1 cellular context compared by ENCODE assay signal in the genomic region with DNA sequence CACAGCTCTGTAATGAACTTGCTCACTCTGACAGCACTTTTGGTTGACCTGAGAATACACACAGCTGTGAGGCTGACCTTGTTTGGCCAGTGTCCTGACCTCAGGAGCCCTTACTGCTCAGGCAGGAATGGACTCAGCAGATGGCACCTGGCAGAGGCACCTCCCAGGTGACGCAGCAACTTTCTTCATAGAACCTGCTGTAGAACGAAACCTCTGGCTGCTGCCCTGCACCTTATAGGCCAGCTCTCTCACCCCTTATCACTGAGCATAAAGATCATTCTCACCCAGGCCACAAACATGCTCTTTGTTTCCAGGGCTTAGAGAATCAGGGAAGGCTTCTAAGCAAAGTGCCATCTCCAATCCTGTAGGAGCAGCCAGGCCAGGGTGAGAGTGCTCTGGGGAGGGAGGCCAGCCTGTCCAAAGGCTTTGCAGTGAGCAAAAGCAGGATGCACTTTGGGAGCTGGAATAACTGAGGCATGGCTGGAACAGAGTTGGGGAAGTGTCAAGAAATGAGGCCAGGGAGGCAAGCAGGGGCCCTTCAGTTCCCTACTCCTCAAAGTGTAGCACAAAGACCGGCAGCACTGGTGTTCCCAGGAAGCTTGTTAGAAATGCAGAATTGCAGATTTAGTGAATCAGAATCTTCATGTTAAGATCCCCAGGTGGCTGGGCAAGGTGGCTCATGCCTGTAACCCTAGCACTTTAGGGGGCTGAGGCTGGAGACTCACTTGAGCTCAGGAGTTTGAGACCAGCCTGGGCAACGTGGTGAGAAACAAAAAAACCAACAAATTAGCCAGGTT.
TF ChIP-seq lines count a peak whose summit lies in the region.

No MANE protein-coding gene starts in this region.

TF ChIP-seq in HepG2, 621 proteins besides CTCF, POLR2A, EP300 and RAD21 (continued from another document and continues in another):
- no peak for TF ChIP-seq ZSCAN31 (CRISPR knock-in tag; IDR thresholded peaks at IDR 0.05; ENCODE audit: low read depth)
- 0 out of 2 replicates have a peak, but pooled peaks have one; percentile 16 for TF ChIP-seq TARDBP (CRISPR knock-in tag; IDR thresholded peaks at IDR 0.05)
- TF ChIP-seq, protein P1, sequence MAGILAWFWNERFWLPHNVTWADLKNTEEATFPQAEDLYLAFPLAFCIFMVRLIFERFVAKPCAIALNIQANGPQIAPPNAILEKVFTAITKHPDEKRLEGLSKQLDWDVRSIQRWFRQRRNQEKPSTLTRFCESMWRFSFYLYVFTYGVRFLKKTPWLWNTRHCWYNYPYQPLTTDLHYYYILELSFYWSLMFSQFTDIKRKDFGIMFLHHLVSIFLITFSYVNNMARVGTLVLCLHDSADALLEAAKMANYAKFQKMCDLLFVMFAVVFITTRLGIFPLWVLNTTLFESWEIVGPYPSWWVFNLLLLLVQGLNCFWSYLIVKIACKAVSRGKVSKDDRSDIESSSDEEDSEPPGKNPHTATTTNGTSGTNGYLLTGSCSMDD (CRISPR knock-in tag; IDR thresholded peaks at IDR 0.05): no peak
- TF ChIP-seq, protein P2, sequence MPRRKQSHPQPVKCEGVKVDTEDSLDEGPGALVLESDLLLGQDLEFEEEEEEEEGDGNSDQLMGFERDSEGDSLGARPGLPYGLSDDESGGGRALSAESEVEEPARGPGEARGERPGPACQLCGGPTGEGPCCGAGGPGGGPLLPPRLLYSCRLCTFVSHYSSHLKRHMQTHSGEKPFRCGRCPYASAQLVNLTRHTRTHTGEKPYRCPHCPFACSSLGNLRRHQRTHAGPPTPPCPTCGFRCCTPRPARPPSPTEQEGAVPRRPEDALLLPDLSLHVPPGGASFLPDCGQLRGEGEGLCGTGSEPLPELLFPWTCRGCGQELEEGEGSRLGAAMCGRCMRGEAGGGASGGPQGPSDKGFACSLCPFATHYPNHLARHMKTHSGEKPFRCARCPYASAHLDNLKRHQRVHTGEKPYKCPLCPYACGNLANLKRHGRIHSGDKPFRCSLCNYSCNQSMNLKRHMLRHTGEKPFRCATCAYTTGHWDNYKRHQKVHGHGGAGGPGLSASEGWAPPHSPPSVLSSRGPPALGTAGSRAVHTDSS (CRISPR knock-in tag; conservative IDR thresholded peaks at IDR 0.05): no peak
- no peak for TF ChIP-seq DPF2 (CRISPR knock-in tag; IDR thresholded peaks at IDR 0.05; ENCODE audit: borderline replicate concordance, low read depth)
- TF ChIP-seq ATM (IDR thresholded peaks at IDR 0.05; ENCODE audit: borderline replicate concordance): no peak
- no peak; the same call in 1 of the 2 replicates for TF ChIP-seq TBX2 (CRISPR knock-in tag; IDR thresholded peaks at IDR 0.05; ENCODE audit: borderline replicate concordance)
- TF ChIP-seq, protein P3, sequence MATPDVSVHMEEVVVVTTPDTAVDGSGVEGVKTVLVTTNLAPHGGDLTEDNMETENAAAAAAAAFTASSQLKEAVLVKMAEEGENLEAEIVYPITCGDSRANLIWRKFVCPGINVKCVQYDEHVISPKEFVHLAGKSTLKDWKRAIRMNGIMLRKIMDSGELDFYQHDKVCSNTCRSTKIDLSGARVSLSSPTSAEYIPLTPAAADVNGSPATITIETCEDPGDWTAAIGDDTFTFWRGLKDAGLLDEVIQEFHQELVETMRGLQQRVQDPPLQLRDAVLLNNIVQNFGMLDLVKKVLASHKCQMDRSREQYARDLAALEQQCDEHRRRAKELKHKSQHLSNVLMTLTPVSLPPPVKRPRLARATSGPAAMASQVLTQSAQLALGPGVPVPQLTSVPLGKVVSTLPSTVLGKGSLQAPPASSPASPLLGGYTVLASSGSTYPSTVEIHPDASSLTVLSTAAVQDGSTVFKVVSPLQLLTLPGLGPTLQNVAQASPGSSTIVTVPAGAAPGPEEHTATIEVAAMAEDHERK (CRISPR knock-in tag; IDR thresholded peaks at IDR 0.05; ENCODE audit: low read depth): no peak
- TF ChIP-seq ZNF30 (CRISPR knock-in tag; IDR thresholded peaks at IDR 0.05): no peak
- no peak for TF ChIP-seq ZSCAN21 (CRISPR knock-in tag; IDR thresholded peaks at IDR 0.05; ENCODE audit: borderline replicate concordance)
- TF ChIP-seq GZF1 (CRISPR knock-in tag; IDR thresholded peaks at IDR 0.05): no peak
- no peak for TF ChIP-seq TEAD2 (CRISPR knock-in tag; IDR thresholded peaks at IDR 0.05)
- TF ChIP-seq, protein P4, sequence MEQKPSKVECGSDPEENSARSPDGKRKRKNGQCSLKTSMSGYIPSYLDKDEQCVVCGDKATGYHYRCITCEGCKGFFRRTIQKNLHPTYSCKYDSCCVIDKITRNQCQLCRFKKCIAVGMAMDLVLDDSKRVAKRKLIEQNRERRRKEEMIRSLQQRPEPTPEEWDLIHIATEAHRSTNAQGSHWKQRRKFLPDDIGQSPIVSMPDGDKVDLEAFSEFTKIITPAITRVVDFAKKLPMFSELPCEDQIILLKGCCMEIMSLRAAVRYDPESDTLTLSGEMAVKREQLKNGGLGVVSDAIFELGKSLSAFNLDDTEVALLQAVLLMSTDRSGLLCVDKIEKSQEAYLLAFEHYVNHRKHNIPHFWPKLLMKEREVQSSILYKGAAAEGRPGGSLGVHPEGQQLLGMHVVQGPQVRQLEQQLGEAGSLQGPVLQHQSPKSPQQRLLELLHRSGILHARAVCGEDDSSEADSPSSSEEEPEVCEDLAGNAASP (CRISPR knock-in tag; IDR thresholded peaks at IDR 0.05; ENCODE audit: borderline replicate concordance): peak; percentile 98
- TF ChIP-seq SIX4 (CRISPR knock-in tag; IDR thresholded peaks at IDR 0.05): no peak
- TF ChIP-seq ZNF891 (CRISPR knock-in tag; IDR thresholded peaks at IDR 0.05): 0 out of 2 replicates have a peak, but pooled peaks have one; percentile 24
- no peak for TF ChIP-seq ZNF501 (CRISPR knock-in tag; IDR thresholded peaks at IDR 0.05)
- TF ChIP-seq, protein P5, sequence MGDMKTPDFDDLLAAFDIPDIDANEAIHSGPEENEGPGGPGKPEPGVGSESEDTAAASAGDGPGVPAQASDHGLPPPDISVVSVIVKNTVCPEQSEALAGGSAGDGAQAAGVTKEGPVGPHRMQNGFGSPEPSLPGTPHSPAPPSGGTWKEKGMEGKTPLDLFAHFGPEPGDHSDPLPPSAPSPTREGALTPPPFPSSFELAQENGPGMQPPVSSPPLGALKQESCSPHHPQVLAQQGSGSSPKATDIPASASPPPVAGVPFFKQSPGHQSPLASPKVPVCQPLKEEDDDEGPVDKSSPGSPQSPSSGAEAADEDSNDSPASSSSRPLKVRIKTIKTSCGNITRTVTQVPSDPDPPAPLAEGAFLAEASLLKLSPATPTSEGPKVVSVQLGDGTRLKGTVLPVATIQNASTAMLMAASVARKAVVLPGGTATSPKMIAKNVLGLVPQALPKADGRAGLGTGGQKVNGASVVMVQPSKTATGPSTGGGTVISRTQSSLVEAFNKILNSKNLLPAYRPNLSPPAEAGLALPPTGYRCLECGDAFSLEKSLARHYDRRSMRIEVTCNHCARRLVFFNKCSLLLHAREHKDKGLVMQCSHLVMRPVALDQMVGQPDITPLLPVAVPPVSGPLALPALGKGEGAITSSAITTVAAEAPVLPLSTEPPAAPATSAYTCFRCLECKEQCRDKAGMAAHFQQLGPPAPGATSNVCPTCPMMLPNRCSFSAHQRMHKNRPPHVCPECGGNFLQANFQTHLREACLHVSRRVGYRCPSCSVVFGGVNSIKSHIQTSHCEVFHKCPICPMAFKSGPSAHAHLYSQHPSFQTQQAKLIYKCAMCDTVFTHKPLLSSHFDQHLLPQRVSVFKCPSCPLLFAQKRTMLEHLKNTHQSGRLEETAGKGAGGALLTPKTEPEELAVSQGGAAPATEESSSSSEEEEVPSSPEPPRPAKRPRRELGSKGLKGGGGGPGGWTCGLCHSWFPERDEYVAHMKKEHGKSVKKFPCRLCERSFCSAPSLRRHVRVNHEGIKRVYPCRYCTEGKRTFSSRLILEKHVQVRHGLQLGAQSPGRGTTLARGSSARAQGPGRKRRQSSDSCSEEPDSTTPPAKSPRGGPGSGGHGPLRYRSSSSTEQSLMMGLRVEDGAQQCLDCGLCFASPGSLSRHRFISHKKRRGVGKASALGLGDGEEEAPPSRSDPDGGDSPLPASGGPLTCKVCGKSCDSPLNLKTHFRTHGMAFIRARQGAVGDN (CRISPR knock-in tag; IDR thresholded peaks at IDR 0.05): peak; percentile 9; the same call in 1 of the 2 replicates
- no peak for TF ChIP-seq KLF11 (CRISPR knock-in tag; IDR thresholded peaks at IDR 0.05)
- TF ChIP-seq RXRB (CRISPR knock-in tag; IDR thresholded peaks at IDR 0.05; ENCODE audit: borderline replicate concordance): peak; percentile 73
- no peak for TF ChIP-seq RBAK (CRISPR knock-in tag; IDR thresholded peaks at IDR 0.05)
- peak; percentile 17 for TF ChIP-seq TEAD3 (CRISPR knock-in tag; optimal IDR thresholded peaks at IDR 0.05; ENCODE audit: borderline replicate concordance)
- no peak for TF ChIP-seq PITX1 (CRISPR knock-in tag; IDR thresholded peaks at IDR 0.05)
- TF ChIP-seq, protein P6, sequence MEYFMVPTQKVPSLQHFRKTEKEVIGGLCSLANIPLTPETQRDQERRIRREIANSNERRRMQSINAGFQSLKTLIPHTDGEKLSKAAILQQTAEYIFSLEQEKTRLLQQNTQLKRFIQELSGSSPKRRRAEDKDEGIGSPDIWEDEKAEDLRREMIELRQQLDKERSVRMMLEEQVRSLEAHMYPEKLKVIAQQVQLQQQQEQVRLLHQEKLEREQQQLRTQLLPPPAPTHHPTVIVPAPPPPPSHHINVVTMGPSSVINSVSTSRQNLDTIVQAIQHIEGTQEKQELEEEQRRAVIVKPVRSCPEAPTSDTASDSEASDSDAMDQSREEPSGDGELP (IDR thresholded peaks at IDR 0.05; ENCODE audit: borderline replicate concordance, low read depth): peak; percentile 90
- peak; percentile 54 for TF ChIP-seq ZEB1 (IDR thresholded peaks at IDR 0.05; ENCODE audit: insufficient replicate concordance, low read depth)
- TF ChIP-seq PCBP1 (IDR thresholded peaks at IDR 0.05; ENCODE audit: borderline replicate concordance, low read depth, low read length): no peak
- TF ChIP-seq, protein P7, sequence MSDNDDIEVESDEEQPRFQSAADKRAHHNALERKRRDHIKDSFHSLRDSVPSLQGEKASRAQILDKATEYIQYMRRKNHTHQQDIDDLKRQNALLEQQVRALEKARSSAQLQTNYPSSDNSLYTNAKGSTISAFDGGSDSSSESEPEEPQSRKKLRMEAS (IDR thresholded peaks at IDR 0.05): no peak
- TF ChIP-seq MAZ (IDR thresholded peaks at IDR 0.05; ENCODE audit: borderline replicate concordance, low read depth, low read length): no peak
- no peak for TF ChIP-seq MAZ (CRISPR knock-in tag; IDR thresholded peaks at IDR 0.05; ENCODE audit: low read depth)
- no peak for TF ChIP-seq ZNF256 (CRISPR knock-in tag; conservative IDR thresholded peaks at IDR 0.05)
- TF ChIP-seq, protein P8, sequence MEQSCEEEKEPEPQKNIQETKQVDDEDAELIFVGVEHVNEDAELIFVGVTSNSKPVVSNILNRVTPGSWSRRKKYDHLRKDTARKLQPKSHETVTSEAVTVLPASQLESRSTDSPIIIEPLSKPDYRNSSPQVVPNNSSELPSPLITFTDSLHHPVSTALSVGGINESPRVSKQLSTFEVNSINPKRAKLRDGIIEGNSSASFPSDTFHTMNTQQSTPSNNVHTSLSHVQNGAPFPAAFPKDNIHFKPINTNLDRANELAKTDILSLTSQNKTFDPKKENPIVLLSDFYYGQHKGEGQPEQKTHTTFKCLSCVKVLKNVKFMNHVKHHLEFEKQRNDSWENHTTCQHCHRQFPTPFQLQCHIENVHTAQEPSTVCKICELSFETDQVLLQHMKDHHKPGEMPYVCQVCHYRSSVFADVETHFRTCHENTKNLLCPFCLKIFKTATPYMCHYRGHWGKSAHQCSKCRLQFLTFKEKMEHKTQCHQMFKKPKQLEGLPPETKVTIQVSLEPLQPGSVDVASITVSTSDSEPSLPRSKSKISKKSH (CRISPR knock-in tag; IDR thresholded peaks at IDR 0.05; ENCODE audit: borderline replicate concordance): no peak
- TF ChIP-seq TBX3 (IDR thresholded peaks at IDR 0.05; ENCODE audit: borderline replicate concordance): no peak
- no peak for TF ChIP-seq IRF2 (CRISPR knock-in tag; IDR thresholded peaks at IDR 0.05)
- no peak for TF ChIP-seq ZNF556 (CRISPR knock-in tag; IDR thresholded peaks at IDR 0.05; ENCODE audit: borderline replicate concordance)
- TF ChIP-seq CCDC6 (CRISPR knock-in tag; IDR thresholded peaks at IDR 0.05): no peak
- TF ChIP-seq ZNF776 (CRISPR knock-in tag; IDR thresholded peaks at IDR 0.05): no peak
- TF ChIP-seq ZNF33B (CRISPR knock-in tag; IDR thresholded peaks at IDR 0.05): no peak
- no peak for TF ChIP-seq MXI1 (IDR thresholded peaks at IDR 0.05; ENCODE audit: borderline replicate concordance, low read depth, low read length)
- TF ChIP-seq NR2F2 (IDR thresholded peaks at IDR 0.05; ENCODE audit: borderline replicate concordance, low read depth): peak; percentile 43; the same call in 1 of the 2 replicates
- TF ChIP-seq KDM4B (CRISPR knock-in tag; IDR thresholded peaks at IDR 0.05): no peak
- TF ChIP-seq MAFG (CRISPR knock-in tag; IDR thresholded peaks at IDR 0.05): 0 out of 2 replicates have a peak, but pooled peaks have one; percentile 60
- no peak for TF ChIP-seq ELF3 (CRISPR knock-in tag; IDR thresholded peaks at IDR 0.05)
- no peak for TF ChIP-seq HOXA7 (CRISPR knock-in tag; IDR thresholded peaks at IDR 0.05)
- TF ChIP-seq IRX3 (CRISPR knock-in tag; IDR thresholded peaks at IDR 0.05; ENCODE audit: borderline replicate concordance, low read depth): no peak
- TF ChIP-seq RFXANK (CRISPR knock-in tag; IDR thresholded peaks at IDR 0.05): no peak
- peak; percentile 49 for TF ChIP-seq HNF4A (CRISPR knock-in tag; IDR thresholded peaks at IDR 0.05)
- no peak for TF ChIP-seq ZNF180 (CRISPR knock-in tag; IDR thresholded peaks at IDR 0.05; ENCODE audit: borderline replicate concordance, low read depth)
- peak; percentile 11 to 60; a peak in 1 of 4 replicates for TF ChIP-seq NR2F1 (CRISPR knock-in tag; IDR thresholded peaks at IDR 0.05)
- no peak for TF ChIP-seq FOXA1 (IDR thresholded peaks at IDR 0.05)
- TF ChIP-seq FOXA1 (CRISPR knock-in tag; IDR thresholded peaks at IDR 0.05): peak; percentile 44
- TF ChIP-seq ZFP36L2 (CRISPR knock-in tag; IDR thresholded peaks at IDR 0.05): no peak
- TF ChIP-seq HOXA3 (CRISPR knock-in tag; IDR thresholded peaks at IDR 0.05): no peak
- TF ChIP-seq REXO4 (CRISPR knock-in tag; IDR thresholded peaks at IDR 0.05; ENCODE audit: borderline replicate concordance): no peak
